20 cellular contexts compared by ENCODE assay signal in genomic region chr6:50849016-50849748, GRCh38. TPM values are rescaled to one million over a fixed set of nuclear protein-coding genes. Genes with fewer than 3 reads are reported as not detected.
DNase-seq lines count a peak whose midpoint lies in the region; FAIRE-seq and TF ChIP-seq lines count a peak whose summit lies in the region.
"Had no signal": no experiment of that assay in that cellular context is flagged by ENCODE, and none has a peak within 500 bp of the region (broad histone marks: within the 10 kb centered on the region; RNA-seq: fewer than 3 reads in every experiment).

No MANE protein-coding gene starts in this region.

- WGBS in smooth muscle cell (ENCODE audit: low lambda C conversion rate), result 5% methylated on average over 26 of the region's 26 CpGs

- TF ChIP-seq CTCF in chondrocyte (IDR thresholded peaks at IDR 0.05) (no peak), keratinocyte (optimal IDR thresholded peaks at IDR 0.05 in 1 of 3, IDR thresholded peaks at IDR 0.05 in 1 of 3, conservative IDR thresholded peaks at IDR 0.05 in 1 of 3; ENCODE audit: extremely low read depth in 1 of 3, insufficient read depth in 2 of 3, low read length in 3 of 3) (no peak), smooth muscle cell (IDR thresholded peaks at IDR 0.05; ENCODE audit: borderline replicate concordance, insufficient read depth, poor library complexity, severe bottlenecking) (no peak)

- H3K4me1 Mint-ChIP-seq in chondrocyte (ENCODE audit: low read depth), result peaks cover 23% of the 10 kb centered on the region
- H3K4me1 Mint-ChIP-seq: stimulated activated effector memory CD8-positive, alpha-beta T cell treated with anti-CD3 and anti-CD28 coated beads, Interleukin-12 subunit alpha, Interleukin-12 subunit beta, amount 100 ng/mL, for 72 hours had no signal

- H3K9me3 ChIP-seq in keratinocyte (ENCODE audit: control insufficient read depth, low read depth, low read length), result no peaks in the 10 kb centered on the region
- H3K9me3 ChIP-seq in smooth muscle cell (replicated peaks; ENCODE audit: low read depth), result no peaks in the 10 kb centered on the region
- H3K9me3 ChIP-seq: tibial nerve had no signal

- peak overlapping the region; percentile 82 for H3K4me3 Mint-ChIP-seq in chondrocyte (ENCODE audit: unreplicated experiment)
- H3K4me3 Mint-ChIP-seq: stimulated activated effector memory CD8-positive, alpha-beta T cell treated with anti-CD3 and anti-CD28 coated beads, Interleukin-12 subunit alpha, Interleukin-12 subunit beta, amount 100 ng/mL, for 72 hours; T-helper 2 cell treated with Interferon-gamma antibody and Interleukin-4, amounts not matched to agents 5 μg/mL and 100 μg/mL, for 36 hours had no signal

- H3K27me3 Mint-ChIP-seq in chondrocyte (ENCODE audit: low read depth), result no peaks in the 10 kb centered on the region

- H4K20me1 ChIP-seq in keratinocyte (ENCODE audit: control insufficient read depth, extremely low read depth, insufficient read depth, low read length), result no peaks in the 10 kb centered on the region
- no peaks in the 10 kb centered on the region for H4K20me1 ChIP-seq in smooth muscle cell (ENCODE audit: low read depth)
- H4K20me1 ChIP-seq: BLaER1 treated with 17β-estradiol and CSF1 and Interleukin-3, amounts not matched to agents 10 nM and 100 nM had no signal

- peak overlapping the region; percentile 54 for H3K27ac Mint-ChIP-seq in chondrocyte (ENCODE audit: unreplicated experiment)
- H3K27ac Mint-ChIP-seq: stimulated activated effector memory CD8-positive, alpha-beta T cell treated with anti-CD3 and anti-CD28 coated beads, Interleukin-12 subunit alpha, Interleukin-12 subunit beta, amount 100 ng/mL, for 72 hours; T-helper 2 cell treated with Interferon-gamma antibody and Interleukin-4, amounts not matched to agents 5 μg/mL and 100 μg/mL, for 36 hours had no signal

- H3K9ac ChIP-seq in keratinocyte (ENCODE audit: control insufficient read depth, extremely low read depth, insufficient read depth, low read length), result peak overlapping the region; percentile 43
- H3K9ac ChIP-seq in smooth muscle cell (ENCODE audit: low read depth), result no peak overlapping the region
- H3K9ac ChIP-seq: BLaER1 treated with 17β-estradiol and CSF1 and Interleukin-3, amounts not matched to agents 10 nM and 100 nM had no signal

- peaks cover 2% of the 10 kb centered on the region for H3K36me3 Mint-ChIP-seq in chondrocyte (ENCODE audit: low read depth)
- H3K36me3 Mint-ChIP-seq: stimulated activated effector memory CD8-positive, alpha-beta T cell treated with anti-CD3 and anti-CD28 coated beads, Interleukin-12 subunit alpha, Interleukin-12 subunit beta, amount 100 ng/mL, for 72 hours had no signal

- DNase-seq in NCI-H1048 (lab: John Stamatoyannopoulos, UW) (peak; percentile 82), chondrocyte (ENCODE audit: low spot score) (no peak), keratinocyte (ENCODE audit: low read depth, low spot score) (no peak), smooth muscle cell (lab: John Stamatoyannopoulos, UW; ENCODE audit: unreplicated experiment) (no peak), iPS-NIHi7 (ENCODE audit: extremely low spot score) (no peak), NCI-H446 (lab: John Stamatoyannopoulos, UW) (no peak), T1000 (lab: John Stamatoyannopoulos, UW) (no peak)
- DNase-seq: activated gamma-delta T cell, DMS79 treated with DMSO at 0.1 percent for 48 hours, erythroblast, Karpas-422, left colon, NCI-H1436 had no signal

- dilution Hi-C loops in keratinocyte (cut with MboI; ENCODE audit: extremely low pct_ligation_motif_present, low sequenced_read_pairs), result no loop called here

- H2AFZ ChIP-seq in keratinocyte (ENCODE audit: control insufficient read depth, low read length) (peak overlapping the region; percentile 65), smooth muscle cell (ENCODE audit: low read depth) (no peak overlapping the region)

- H3K4me3 ChIP-seq in keratinocyte (ENCODE audit: control insufficient read depth in 2 of 3, extremely low read depth in 1 of 3, insufficient read depth in 2 of 3, low read depth in 1 of 3, low read length in 3 of 3) (peak overlapping the region; percentile 28 to 44 (median 34)), smooth muscle cell (peak overlapping the region; percentile 40)
- H3K4me3 ChIP-seq: BLaER1 treated with 17β-estradiol and CSF1 and Interleukin-3, amounts not matched to agents 10 nM and 100 nM had no signal

- no peaks in the 10 kb centered on the region for H3K79me2 ChIP-seq in keratinocyte (ENCODE audit: control insufficient read depth, insufficient read depth, low read length)
- H3K79me2 ChIP-seq in smooth muscle cell (ENCODE audit: low read depth), result no peaks in the 10 kb centered on the region

- no peak overlapping the region for H3K27ac ChIP-seq in keratinocyte (ENCODE audit: control insufficient read depth, insufficient read depth, low read length)
- no peak overlapping the region for H3K27ac ChIP-seq in smooth muscle cell (ENCODE audit: low read depth)
- H3K27ac ChIP-seq: BLaER1 treated with 17β-estradiol and CSF1 and Interleukin-3, amounts not matched to agents 10 nM and 100 nM had no signal

- peaks cover 8% of the 10 kb centered on the region for H3K4me1 ChIP-seq in keratinocyte (ENCODE audit: control insufficient read depth, extremely low read depth, insufficient read depth, low read length)
- peaks cover 20% of the 10 kb centered on the region for H3K4me1 ChIP-seq in smooth muscle cell (ENCODE audit: low read depth)
- H3K4me1 ChIP-seq: BLaER1 treated with 17β-estradiol and CSF1 and Interleukin-3, amounts not matched to agents 10 nM and 100 nM had no signal

- no peaks in the 10 kb centered on the region for H3F3A ChIP-seq in smooth muscle cell (ENCODE audit: low read depth)

- H3K9me1 ChIP-seq in keratinocyte (ENCODE audit: control insufficient read depth, extremely low read depth, insufficient read depth, low read length), result no peaks in the 10 kb centered on the region

- H3K9me3 Mint-ChIP-seq in chondrocyte (ENCODE audit: low read depth), result no peaks in the 10 kb centered on the region
- H3K9me3 Mint-ChIP-seq: T-helper 2 cell treated with Interferon-gamma antibody and Interleukin-4, amounts not matched to agents 5 μg/mL and 100 μg/mL, for 36 hours had no signal

- FAIRE-seq in keratinocyte (lab: Jason Lieb, UNC), result peak; percentile 17
- FAIRE-seq: colon had no signal

- H3K4me2 ChIP-seq in keratinocyte (ENCODE audit: control insufficient read depth, extremely low read depth, insufficient read depth, low read depth, low read length), result peak overlapping the region; percentile 77
- H3K4me2 ChIP-seq in smooth muscle cell, result peak overlapping the region; percentile 86
- H3K4me2 ChIP-seq: BLaER1 treated with 17β-estradiol and CSF1 and Interleukin-3, amounts not matched to agents 10 nM and 100 nM had no signal

- peaks cover 20% of the 10 kb centered on the region for H3K27me3 ChIP-seq in keratinocyte (ENCODE audit: control insufficient read depth, extremely low read depth, insufficient read depth, low read length)
- peaks cover 100% of the 10 kb centered on the region for H3K27me3 ChIP-seq in smooth muscle cell (ENCODE audit: low read depth)

- H3K36me3 ChIP-seq in keratinocyte (ENCODE audit: control insufficient read depth in 2 of 2, extremely low read depth in 1 of 2, insufficient read depth in 2 of 2, low read length in 2 of 2) (no peaks in the 10 kb centered on the region), smooth muscle cell (ENCODE audit: low read depth) (no peaks in the 10 kb centered on the region)
- H3K36me3 ChIP-seq: BLaER1 treated with 17β-estradiol and CSF1 and Interleukin-3, amounts not matched to agents 10 nM and 100 nM; tibial nerve had no signal

RNA-seq across cellular contexts. Expression of gene TFAP2B, which starts 30.5 kb away (rescaled TPM):
- 6.4 to 16.7 TPM (median 14.8 TPM) in 3 replicates for total RNA-seq in chondrocyte
- 0.01 to 0.08 TPM in 2 of 3 replicates, not detected in the other for polyA plus RNA-seq in keratinocyte
- not detected for polyA plus RNA-seq in keratinocyte (2011; ENCODE audit: low read depth)
- not detected in 2 replicates for polyA plus RNA-seq in keratinocyte (2011; cell fraction: cytosol; rRNA removed)
- polyA plus RNA-seq in keratinocyte (2011; cell fraction: nucleus; rRNA removed), result not detected in 2 replicates
- polyA plus RNA-seq in keratinocyte (2012; ENCODE audit: low replicate concordance), result 0.24 TPM in 1 of 2 replicates, not detected in the other
- 0.43 TPM in 1 of 3 replicates, not detected in the others for polyA minus RNA-seq in keratinocyte
- polyA minus RNA-seq in keratinocyte (2011; cell fraction: cytosol; rRNA and poly(A)+ RNA removed), result not detected
- polyA minus RNA-seq in keratinocyte (2011; cell fraction: nucleus; rRNA and poly(A)+ RNA removed), result not detected in 2 replicates
- not detected in 2 replicates for total RNA-seq in smooth muscle cell
- polyA plus RNA-seq in smooth muscle cell, result not detected in 2 replicates
- total RNA-seq: left colon, mucosa of gallbladder, osteoblast had no signal
